ENCODE assay signal across 12 cellular contexts in genomic region chr1:16139473-16139962, GRCh38. TPM values are rescaled to one million over a fixed set of nuclear protein-coding genes. Genes with fewer than 3 reads are reported as not detected.
DNase-seq lines count a peak whose midpoint lies in the region; ATAC-seq and TF ChIP-seq lines count a peak whose summit lies in the region.
"Had no signal": no experiment of that assay in that cellular context is flagged by ENCODE, and none has a peak within 500 bp of the region (broad histone marks: within the 10 kb centered on the region; RNA-seq: fewer than 3 reads in every experiment).

No MANE protein-coding gene starts in this region.

- ATAC-seq in IMR-90 (ENCODE audit: low read depth) = peak; percentile 64
- ATAC-seq in GM18909 (IDR thresholded peaks at IDR 0.05; ENCODE audit: poor library complexity, unreplicated experiment) = no peak
- ATAC-seq in naive thymus-derived CD8-positive, alpha-beta T cell = no peak

- peaks cover 22 to 80% of the 10 kb centered on the region in 2 experiments; a peak in 3 of 4 replicates for H3K79me1 ChIP-seq in IMR-90 (ENCODE audit: low read depth in 1 of 2, low read length in 2 of 2)

- DNase-seq in IMR-90 = peak; percentile 85
- DNase-seq in MCF 10A (ENCODE audit: unreplicated experiment) = peak; percentile 94
- DNase-seq in naive thymus-derived CD8-positive, alpha-beta T cell = no peak
- no peak for DNase-seq in NCI-H128 (lab: John Stamatoyannopoulos, UW; ENCODE audit: unreplicated experiment)
- no peak for DNase-seq in tibial artery
- DNase-seq: caudate nucleus, midbrain, NCI-H1417 had no signal

- peaks cover 96% of the 10 kb centered on the region for H3K36me3 Mint-ChIP-seq in MCF 10A (ENCODE audit: insufficient read depth, unreplicated experiment)
- H3K36me3 Mint-ChIP-seq in naive thymus-derived CD8-positive, alpha-beta T cell = no peaks in the 10 kb centered on the region

- peak overlapping the region; percentile 60 for H2BK20ac ChIP-seq in IMR-90 (ENCODE audit: low read depth, low read length)

- TF ChIP-seq POLR2A in IMR-90 (IDR thresholded peaks at IDR 0.05; ENCODE audit: low read depth, low read length) = no peak

- dilution Hi-C loops in IMR-90 (cut with HindIII; ENCODE audit: low sequenced_read_pairs, unreplicated experiment) = no loop called here

- no peaks in the 10 kb centered on the region for H3K9me3 ChIP-seq in BLaER1
- no peaks in the 10 kb centered on the region for H3K9me3 ChIP-seq in IMR-90 (ENCODE audit: control insufficient read depth, insufficient read depth, low read length)
- H3K9me3 ChIP-seq in mesodermal cell (ENCODE audit: control insufficient read depth, low read length) = no peaks in the 10 kb centered on the region
- H3K9me3 ChIP-seq in tibial artery = no peaks in the 10 kb centered on the region

- H2BK5ac ChIP-seq in IMR-90 (ENCODE audit: low read depth, low read length, poor library complexity, severe bottlenecking) = peak overlapping the region; percentile 72

- no peak overlapping the region for H2AFZ ChIP-seq in IMR-90 (replicated peaks; ENCODE audit: low read length, poor library complexity)

- TF ChIP-seq CTCF in IMR-90 (conservative IDR thresholded peaks at IDR 0.05; ENCODE audit: low read depth, low read length) (no peak), MCF 10A (IDR thresholded peaks at IDR 0.05; ENCODE audit: unreplicated experiment) (no peak), tibial artery (IDR thresholded peaks at IDR 0.05) (no peak)

- WGBS in IMR-90 (ENCODE audit: extremely low coverage in 2 of 2, insufficient read length in 1 of 2), 2 experiments = 57% methylated on average over 3 of the region's 3 CpGs; no CpG with 5 or more reads in 1 of the 2 experiments
- 65 to 73% methylated on average over 3 of the region's 3 CpGs for WGBS in mesodermal cell (ENCODE audit: insufficient coverage in 2 of 2), 2 experiments

- H3K23ac ChIP-seq in IMR-90 (ENCODE audit: low read depth, low read length) = peak overlapping the region; percentile 84

- H2AK5ac ChIP-seq in IMR-90 (ENCODE audit: low read depth, low read length) = peak overlapping the region; percentile 94

- no peak overlapping the region; the same call in 1 of the 2 replicates for H3K56ac ChIP-seq in IMR-90 (ENCODE audit: extremely low read depth, insufficient read depth, low read length)

- H3K4me1 ChIP-seq in BLaER1 (peaks cover 56% of the 10 kb centered on the region), IMR-90 (ENCODE audit: control insufficient read depth, insufficient read depth, low read length) (peaks cover 40% of the 10 kb centered on the region), mesodermal cell (ENCODE audit: control insufficient read depth, insufficient read depth, low read length, poor library complexity, severe bottlenecking) (peaks cover 63% of the 10 kb centered on the region), tibial artery (peaks cover 0 to 50% (median 33%) of the 10 kb centered on the region in 4 donors)

- POLR2A ChIA-PET in IMR-90 (lab: Charles Lee; ENCODE audit: unreplicated experiment) (no interaction called here), MCF 10A (lab: Yijun Ruan, JAX) (interaction anchor here (0.7 to 4.1 kb wide), 10 partner anchors 13 to 509 kb away, joined by 3 to 35 read pairs (median 6); partner anchors contain the start of gene EPHA2)
- POLR2A ChIA-PET in naive thymus-derived CD8-positive, alpha-beta T cell (lab: Charles Lee) = no interaction called here

- in situ Hi-C loops in IMR-90 (cut with MboI; ENCODE audit: low sequenced_read_pairs) = no loop called here

- peaks cover 34% of the 10 kb centered on the region for H3K9me1 ChIP-seq in IMR-90 (ENCODE audit: insufficient read depth, low read length)

- peak overlapping the region; percentile 26 for H3K4me3 Mint-ChIP-seq in MCF 10A (ENCODE audit: unreplicated experiment)
- H3K4me3 Mint-ChIP-seq in naive thymus-derived CD8-positive, alpha-beta T cell = no peak overlapping the region
- H3K4me3 Mint-ChIP-seq: T-helper 2 cell treated with Interferon-gamma antibody and Interleukin-4, amounts not matched to agents 5 μg/mL and 100 μg/mL, for 36 hours had no signal

- H3K18ac ChIP-seq in IMR-90 (ENCODE audit: low read depth, low read length) = peak overlapping the region; percentile 7; the same call in 1 of the 2 replicates

- H3K4me2 ChIP-seq in BLaER1 (peak overlapping the region; percentile 97), IMR-90 (ENCODE audit: low read depth, low read length) (0 out of 2 replicates have a peak overlapping the region, but pooled peaks have one; percentile 5)

- peak overlapping the region; percentile 86 for H2BK120ac ChIP-seq in IMR-90 (ENCODE audit: low read depth, low read length)

- peaks cover 29% of the 10 kb centered on the region; the same call in 1 of the 2 replicates for H4K20me1 ChIP-seq in BLaER1
- H4K20me1 ChIP-seq in IMR-90 (ENCODE audit: insufficient read depth, low read length) = peaks cover 46% of the 10 kb centered on the region

- H3K9ac ChIP-seq in BLaER1 (no peak overlapping the region), IMR-90 (ENCODE audit: low read depth, low read length) (no peak overlapping the region)

- peaks cover 53% of the 10 kb centered on the region for H3K4me1 Mint-ChIP-seq in MCF 10A (ENCODE audit: insufficient read depth, unreplicated experiment)
- H3K4me1 Mint-ChIP-seq in naive thymus-derived CD8-positive, alpha-beta T cell = peaks cover 0 to 18% (median 10%) of the 10 kb centered on the region in 4 donors

- peak overlapping the region; percentile 38; the same call in 1 of the 3 replicates for H2BK15ac ChIP-seq in IMR-90 (ENCODE audit: low read depth, low read length)

- peak overlapping the region; percentile 20; the same call in 1 of the 2 replicates for H4K5ac ChIP-seq in IMR-90 (ENCODE audit: low read depth, low read length)

- H3K4me3 ChIP-seq in BLaER1 = no peak overlapping the region
- no peak overlapping the region for H3K4me3 ChIP-seq in IMR-90 (ENCODE audit: insufficient read depth, low read depth, low read length)
- no peak overlapping the region for H3K4me3 ChIP-seq in mesodermal cell (ENCODE audit: extremely low read depth, insufficient read depth, low read length, poor library complexity, severe bottlenecking)
- H3K4me3 ChIP-seq in tibial artery = no peak overlapping the region

- no peaks in the 10 kb centered on the region for H3K9me3 Mint-ChIP-seq in MCF 10A (ENCODE audit: unreplicated experiment)
- H3K9me3 Mint-ChIP-seq in naive thymus-derived CD8-positive, alpha-beta T cell = no peaks in the 10 kb centered on the region
- H3K9me3 Mint-ChIP-seq: T-helper 2 cell treated with Interferon-gamma antibody and Interleukin-4, amounts not matched to agents 5 μg/mL and 100 μg/mL, for 36 hours had no signal

- H3K27me3 ChIP-seq in BLaER1 (no peaks in the 10 kb centered on the region), IMR-90 (ENCODE audit: control insufficient read depth, insufficient read depth, low read length) (no peaks in the 10 kb centered on the region), tibial artery (no peaks in the 10 kb centered on the region)

- peak; percentile 8 for TF ChIP-seq RAD21 in IMR-90 (IDR thresholded peaks at IDR 0.05; ENCODE audit: low read length)

- H2AK9ac ChIP-seq in IMR-90 (replicated peaks; ENCODE audit: low read depth, low read length, poor library complexity) = peak overlapping the region; percentile 43

- H3K36me3 ChIP-seq in BLaER1 (no peaks in the 10 kb centered on the region), IMR-90 (ENCODE audit: control insufficient read depth, insufficient read depth, low read length) (peaks cover 44% of the 10 kb centered on the region), mesodermal cell (ENCODE audit: control insufficient read depth, insufficient read depth, low read length) (peaks cover 97% of the 10 kb centered on the region), tibial artery (peaks cover 18 to 39% (median 32%) of the 10 kb centered on the region in 3 donors)

- peak overlapping the region; percentile 67 for H4K91ac ChIP-seq in IMR-90 (ENCODE audit: insufficient read depth, low read depth, low read length)

- H3K27me3 Mint-ChIP-seq in MCF 10A (ENCODE audit: insufficient read depth, unreplicated experiment) = no peaks in the 10 kb centered on the region
- peaks cover 0 to 4% (median 0%) of the 10 kb centered on the region in 5 donors for H3K27me3 Mint-ChIP-seq in naive thymus-derived CD8-positive, alpha-beta T cell

- peak overlapping the region; percentile 63 for H3K27ac Mint-ChIP-seq in MCF 10A (ENCODE audit: low read depth, unreplicated experiment)
- peak overlapping the region in 1 of 10 donors; percentile 47 for H3K27ac Mint-ChIP-seq in naive thymus-derived CD8-positive, alpha-beta T cell
- H3K27ac Mint-ChIP-seq: T-helper 2 cell treated with Interferon-gamma antibody and Interleukin-4, amounts not matched to agents 5 μg/mL and 100 μg/mL, for 36 hours had no signal

- H3K4ac ChIP-seq in IMR-90 (ENCODE audit: low read depth, low read length) = peak overlapping the region; percentile 77

- no TSS peak for BruUV-seq in IMR-90 (replicated peaks; lab: Mats Ljungman, UMichigan)
- BruUV-seq in MCF 10A (replicated peaks; lab: Mats Ljungman, UMichigan) = no TSS peak

- CTCF ChIA-PET in IMR-90 (lab: Yijun Ruan, JAX) = interaction anchor here (1.2 kb wide), 1 partner anchor 57 kb away, joined by 3 read pairs; no protein-coding TSS in a partner anchor
- CTCF ChIA-PET in MCF 10A (lab: Yijun Ruan, JAX) = interaction anchor here (0.7 to 3.4 kb wide), 5 partner anchors 48 to 131 kb away, joined by 3 to 17 read pairs (median 4); no protein-coding TSS in a partner anchor

- H4K8ac ChIP-seq in IMR-90 (ENCODE audit: low read depth in 2 of 2, low read length in 2 of 2) = peak overlapping the region; percentile 25 to 59

- intact Hi-C loops in IMR-90 (cut with micrococcal nuclease) = no loop called here
- intact Hi-C loops in MCF 10A (cut with micrococcal nuclease) = no loop called here
- intact Hi-C loops in tibial artery (cut with DNase I; ENCODE audit: low total_unique reads) = no loop called here

- 0 out of 2 replicates have a peak overlapping the region, but pooled peaks have one; percentile 87 for H3K27ac ChIP-seq in BLaER1
- H3K27ac ChIP-seq in IMR-90 (ENCODE audit: insufficient read depth, low read length) = peak overlapping the region; percentile 52
- H3K27ac ChIP-seq in mesodermal cell (ENCODE audit: low read depth, low read length, severe bottlenecking) = peak overlapping the region; percentile 59
- no peak overlapping the region for H3K27ac ChIP-seq in tibial artery

- H3K14ac ChIP-seq in IMR-90 (replicated peaks; ENCODE audit: low read depth, low read length) = peak overlapping the region; percentile 86

TF ChIP-seq in IMR-90, 13 proteins besides CTCF, POLR2A, EP300 and RAD21 (continues in another document):
- TF ChIP-seq FOS (IDR thresholded peaks at IDR 0.05; ENCODE audit: low read depth, low read length) (0 out of 2 replicates have a peak, but pooled peaks have one; percentile 39), MAZ (IDR thresholded peaks at IDR 0.05; ENCODE audit: borderline replicate concordance, low read depth, low read length) (peak; percentile 72; the same call in 1 of the 2 replicates)

RNA-seq across cellular contexts. Expression of gene EPHA2, which starts 16.4 kb away (rescaled TPM):
- total RNA-seq in IMR-90 (2012; rRNA removed) = 22.5 and 24.0 TPM in 2 replicates
- polyA plus RNA-seq in IMR-90 (2012; rRNA removed) = 72.6 and 82.5 TPM in 2 replicates
- 65.8 and 89.5 TPM in 2 replicates for polyA plus RNA-seq in IMR-90 (2012; cell fraction: cytosol; rRNA removed)
- 96.5 and 215 TPM in 2 replicates for polyA plus RNA-seq in IMR-90 (2012; cell fraction: nucleus; rRNA removed; ENCODE audit: low replicate concordance)
- 206 and 248 TPM in 2 replicates for total RNA-seq in MCF 10A (2022)
- polyA plus RNA-seq in mesodermal cell (2013, experiment 1 of 2) = 89.4 TPM
- polyA plus RNA-seq in mesodermal cell (2013, experiment 2 of 2) = 69.9 TPM
- total RNA-seq in naive thymus-derived CD8-positive, alpha-beta T cell = not detected
- not detected for polyA plus RNA-seq in naive thymus-derived CD8-positive, alpha-beta T cell

Comparison
In these comparisons a context has a peak if more than half of its experiments do, and no peak if none do; other contexts are left out.
1. H3K27ac ChIP-seq: peak in BLaER1 (single experiment), IMR-90 (single experiment) and mesodermal cell (single experiment); none in tibial artery (0 of 2).
2. DNase-seq: peak in IMR-90 (single experiment) and MCF 10A (single experiment); none in naive thymus-derived CD8-positive, alpha-beta T cell (0 of 10), NCI-H128 (single experiment) and tibial artery (0 of 2).
3. RNA of gene EPHA2, which starts 16.4 kb away (total RNA-seq): 206 to 248 TPM in MCF 10A and 22.5 to 24.0 TPM in IMR-90; not detected in naive thymus-derived CD8-positive, alpha-beta T cell; every median in the first group is over 10 times any median in the second.